In genomic region chr2:157438907-157439791, GRCh38 we compare ENCODE assay signal across 8 cellular contexts. TPM values are rescaled to one million over a fixed set of nuclear protein-coding genes. Genes with fewer than 3 reads are reported as not detected.
DNase-seq lines count a peak whose midpoint lies in the region; ATAC-seq and TF ChIP-seq lines count a peak whose summit lies in the region.
"Had no signal": no experiment of that assay in that cellular context is flagged by ENCODE, and none has a peak within 500 bp of the region (broad histone marks: within the 10 kb centered on the region; RNA-seq: fewer than 3 reads in every experiment).

No MANE protein-coding gene starts in this region.

- POLR2A ChIA-PET in SK-N-SH (lab: Yijun Ruan, JAX) = no interaction called here

- TF ChIP-seq CTCF in SK-N-SH (IDR thresholded peaks at IDR 0.05) = no peak

- no peaks in the 10 kb centered on the region for H3K9me3 ChIP-seq in SK-N-SH
- no peaks in the 10 kb centered on the region for H3K9me3 ChIP-seq in mononuclear cell (ENCODE audit: low read depth, low read length)

- DNase-seq in SK-N-SH (peak; percentile 42), cerebellum (ENCODE audit: low spot score) (no peak), H7 (no peak), SHP77 treated with DMSO at 0.1 percent for 48 hours (lab: John Stamatoyannopoulos, UW) (no peak)

- H3K9me2 ChIP-seq in SK-N-SH = no peaks in the 10 kb centered on the region

- no peaks in the 10 kb centered on the region for H3K36me3 ChIP-seq in SK-N-SH (replicated peaks in 1 of 2; ENCODE audit: control insufficient read depth in 1 of 2, insufficient read depth in 2 of 2, low read length in 1 of 2)
- no peaks in the 10 kb centered on the region for H3K36me3 ChIP-seq in H7 (replicated peaks; ENCODE audit: control insufficient read depth, insufficient read depth, low read length)

- H3K79me2 ChIP-seq in SK-N-SH (ENCODE audit: insufficient read depth) = no peaks in the 10 kb centered on the region

- CTCF ChIA-PET in SK-N-SH (lab: Yijun Ruan, JAX) = interaction anchor here (1.0 to 1.2 kb wide), 3 partner anchors 9 to 189 kb away, joined by 4 to 5 read pairs (median 5); no protein-coding TSS in a partner anchor

- 13% methylated on average over 11 of the region's 11 CpGs for WGBS in SK-N-SH (ENCODE audit: low lambda C conversion rate)

- no peaks in the 10 kb centered on the region for H3F3A ChIP-seq in SK-N-SH (replicated peaks; ENCODE audit: insufficient read depth)

- no peaks in the 10 kb centered on the region for H4K20me1 ChIP-seq in SK-N-SH (ENCODE audit: insufficient read depth)

- no peak overlapping the region for H2AFZ ChIP-seq in SK-N-SH (ENCODE audit: low read depth)

- peaks cover 0 to 12% of the 10 kb centered on the region in 2 experiments; a peak in 2 of 4 replicates for H3K4me1 ChIP-seq in SK-N-SH (ENCODE audit: control insufficient read depth in 1 of 2, insufficient read depth in 2 of 2, low read depth in 1 of 2, low read length in 1 of 2)
- peaks cover 51% of the 10 kb centered on the region for H3K4me1 ChIP-seq in mononuclear cell (ENCODE audit: insufficient read depth, low read length)

- no peak overlapping the region for H3K27ac ChIP-seq in SK-N-SH (ENCODE audit: low read depth in 2 of 2, low read length in 1 of 2)

- H3K4me3 ChIP-seq in SK-N-SH (ENCODE audit: low read depth in 2 of 2, low read length in 1 of 2) (no peak overlapping the region), mononuclear cell (ENCODE audit: low read length) (peak overlapping the region; percentile 98), H7 (ENCODE audit: insufficient read depth, low read depth, low read length) (no peak overlapping the region)

- no peak overlapping the region for H3K9ac ChIP-seq in SK-N-SH

- TF ChIP-seq RAD21 in SK-N-SH (IDR thresholded peaks at IDR 0.05; ENCODE audit: low read length) = no peak

- peak in 1 of 2 experiments; percentile 74; a peak in 2 of 4 replicates for TF ChIP-seq EP300 in SK-N-SH (IDR thresholded peaks at IDR 0.05; ENCODE audit: borderline replicate concordance in 1 of 2, low read depth in 1 of 2, low read length in 1 of 2)

- H3K27me3 ChIP-seq in SK-N-SH (ENCODE audit: insufficient read depth) (peaks cover 28% of the 10 kb centered on the region; the same call in 1 of the 2 replicates), mononuclear cell (ENCODE audit: insufficient read depth, low read length) (no peaks in the 10 kb centered on the region), H7 (ENCODE audit: control insufficient read depth, insufficient read depth, low read length) (no peaks in the 10 kb centered on the region)

- no peak overlapping the region for H3K4me2 ChIP-seq in SK-N-SH

- ATAC-seq in GM18909 (IDR thresholded peaks at IDR 0.05; ENCODE audit: poor library complexity, unreplicated experiment) = peak; percentile 19
- peak; percentile 12 for ATAC-seq in HG03045 (IDR thresholded peaks at IDR 0.05; ENCODE audit: unreplicated experiment)
- ATAC-seq: Panc1 had no signal

TF ChIP-seq in SK-N-SH, 30 proteins besides CTCF, POLR2A, EP300 and RAD21:
- TF ChIP-seq RCOR1 (IDR thresholded peaks at IDR 0.05; ENCODE audit: low read length) = peak; percentile 75; the same call in 1 of the 2 replicates
- peak; percentile 33; the same call in 1 of the 2 replicates for TF ChIP-seq TCF12 (IDR thresholded peaks at IDR 0.05)
- TF ChIP-seq CHD2 (IDR thresholded peaks at IDR 0.05; ENCODE audit: low read length, partially characterized antibody) = peak; percentile 76
- TF ChIP-seq FOXJ3 (CRISPR knock-in tag; IDR thresholded peaks at IDR 0.05) = 0 out of 2 replicates have a peak, but pooled peaks have one; percentile 12
- no peak for TF ChIP-seq GABPA (IDR thresholded peaks at IDR 0.05; ENCODE audit: low read depth)
- no peak for TF ChIP-seq ZBTB33 (IDR thresholded peaks at IDR 0.05; ENCODE audit: borderline replicate concordance, low read depth)
- TF ChIP-seq USF2 (IDR thresholded peaks at IDR 0.05; ENCODE audit: borderline replicate concordance, low read depth, low read length) = no peak
- peak; percentile 81 for TF ChIP-seq GATA2 (CRISPR knock-in tag; IDR thresholded peaks at IDR 0.05)
TF ChIP-seq in SK-N-SH: peak in this region for 5.

RNA-seq across cellular contexts. Expression of gene CYTIP, which starts 4.7 kb away (rescaled TPM):
- not detected in 2 replicates for polyA plus RNA-seq in SK-N-SH (2012; rRNA removed)
- polyA plus RNA-seq in SK-N-SH (2012; cell fraction: cytosol; rRNA removed) = not detected in 2 replicates
- polyA plus RNA-seq in SK-N-SH (2012; cell fraction: nucleus; rRNA removed) = not detected in 2 replicates
- 766 TPM for total RNA-seq in mononuclear cell
- 0.27 TPM for total RNA-seq in cerebellum
- total RNA-seq in H7 (2014; rRNA removed; shearing (Covaris generic)) = 0.87 TPM in 1 of 2 replicates, not detected in the other

Comparison
In these comparisons a context has a peak if more than half of its experiments do, and no peak if none do; other contexts are left out.
1. RNA of gene CYTIP, which starts 4.7 kb away (total RNA-seq): 766 TPM in mononuclear cell (single experiment); 0.87 TPM in H7 and 0.27 TPM in cerebellum (single experiment); every median in the first group is over 100 times any median in the second.